In genomic region chr15:78944669-78945407, GRCh38 we compare ENCODE assay signal across 8 cellular contexts.
DNase-seq lines count a peak whose midpoint lies in the region; ATAC-seq and TF ChIP-seq lines count a peak whose summit lies in the region.

CTSH (minus strand) TSS chr15:78945046; CDS start chr15:78944981, 65 bp downstream.

- peak; percentile 96 for DNase-seq in GM13976 (ENCODE audit: low spot score)
- DNase-seq in NCI-H1930 (lab: John Stamatoyannopoulos, UW): peak; percentile 38 to 65
- peak; percentile 29 for DNase-seq in activated CD4-positive, CD25-positive, alpha-beta regulatory T cell treated with anti-CD3 and anti-CD28 coated beads, Interleukin-2, amount 50 U/mL, for 16 hours (ENCODE audit: low read depth, low spot score)
- peak; percentile 64 for DNase-seq in central memory CD4-positive, alpha-beta T cell
- DNase-seq in kidney tubule cell (ENCODE audit: low spot score): peak; percentile 79
- DNase-seq in stimulated activated CD4-positive, alpha-beta T cell treated with anti-CD3 and anti-CD28 coated beads, Interleukin-1b, Interleukin-23, amount 100 ng/mL, for 1 hour (ENCODE audit: low read depth in 2 of 2): peak; percentile 36 to 68

- TF ChIP-seq CTCF in GM13976 (IDR thresholded peaks at IDR 0.05; ENCODE audit: borderline replicate concordance, control extremely low read depth, extremely low read depth, insufficient read depth, missing control alignments): no peak

- ATAC-seq in HG02763 (IDR thresholded peaks at IDR 0.05; ENCODE audit: unreplicated experiment): peak; percentile 59
- no peak for ATAC-seq in GM18870 (IDR thresholded peaks at IDR 0.05; ENCODE audit: unreplicated experiment)

- in situ Hi-C loops in GM13976 (cut with MboI; ENCODE audit: low sequenced_read_pairs, unreplicated experiment): no loop called here

Comparison
In these comparisons a context has a peak if more than half of its experiments do, and no peak if none do; other contexts are left out.
1. DNase-seq: peak in every context shown above with its lines; median percentile 96 in GM13976; 79 in kidney tubule cell; 64 in central memory CD4-positive, alpha-beta T cell; 52 in stimulated activated CD4-positive, alpha-beta T cell treated with anti-CD3 and anti-CD28 coated beads, Interleukin-1b, Interleukin-23, amount 100 ng/mL, for 1 hour; 52 in NCI-H1930; 29 in activated CD4-positive, CD25-positive, alpha-beta regulatory T cell treated with anti-CD3 and anti-CD28 coated beads, Interleukin-2, amount 50 U/mL, for 16 hours.